Comparison of ENCODE assay signal across 7 cellular contexts in the genomic region with DNA sequence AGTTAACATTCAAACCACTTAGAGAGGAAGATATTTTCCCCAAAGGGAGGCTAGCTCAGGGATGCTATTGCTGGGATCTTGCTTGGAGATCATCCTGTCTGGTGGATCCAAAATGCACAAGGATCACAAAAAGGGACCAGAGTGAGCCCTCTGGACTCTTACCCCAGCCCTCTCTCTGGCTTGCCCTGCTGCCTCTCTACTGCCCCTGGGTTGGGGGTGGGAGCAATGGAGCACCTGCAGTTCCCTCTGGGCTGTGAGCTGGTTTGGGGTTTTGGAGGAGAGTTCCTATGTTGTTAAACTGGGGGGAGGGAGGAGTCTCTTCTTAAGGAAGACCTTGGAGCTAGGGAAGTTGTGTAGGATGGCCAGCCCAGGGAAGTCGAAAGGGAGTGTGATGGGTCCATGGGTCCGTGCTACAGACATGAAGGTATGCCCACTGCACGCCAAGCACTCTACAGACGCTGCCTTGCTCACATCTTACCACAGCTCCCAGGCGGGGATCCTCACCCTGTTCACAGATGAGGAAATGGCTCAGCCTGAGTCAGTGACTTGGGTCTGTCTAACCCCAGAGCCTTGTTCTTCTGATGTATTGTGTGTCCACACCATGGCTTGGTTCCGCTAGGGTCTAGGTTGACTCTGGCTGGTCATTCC. TPM values are rescaled to one million over a fixed set of nuclear protein-coding genes. Genes with fewer than 3 reads are reported as not detected.
DNase-seq lines count a peak whose midpoint lies in the region; ATAC-seq and TF ChIP-seq lines count a peak whose summit lies in the region.

No MANE protein-coding gene starts in this region.

- no peak for TF ChIP-seq CTCF in tibial artery (IDR thresholded peaks at IDR 0.05)

- no peak for ATAC-seq in naive B cell (ENCODE audit: low read depth in 2 of 2)

- DNase-seq in activated CD4-positive, CD25-positive, alpha-beta regulatory T cell (lab: John Stamatoyannopoulos, UW), result peak in 3 of 4 experiments; percentile 17 to 37 (median 19)
- DNase-seq in naive B cell (no peak), tibial artery (no peak), NCI-H2196 treated with DMSO at 0.1 percent for 48 hours (lab: John Stamatoyannopoulos, UW; ENCODE audit: unreplicated experiment) (no peak), kidney glomerular epithelial cell (lab: John Stamatoyannopoulos, UW) (no peak), T1000 (lab: John Stamatoyannopoulos, UW) (no peak)

- no peaks in the 10 kb centered on the region for H3K27me3 Mint-ChIP-seq in activated naive CD4-positive, alpha-beta T cell treated with anti-CD3 and anti-CD28 coated beads, Interleukin-2, amount 50 U/mL, for 24 hours
- no peaks in the 10 kb centered on the region for H3K27me3 Mint-ChIP-seq in naive B cell

- H3K9me3 ChIP-seq in tibial artery, result no peaks in the 10 kb centered on the region

- H3K9me3 Mint-ChIP-seq in activated naive CD4-positive, alpha-beta T cell treated with anti-CD3 and anti-CD28 coated beads, Interleukin-2, amount 50 U/mL, for 24 hours, result no peaks in the 10 kb centered on the region
- H3K9me3 Mint-ChIP-seq in naive B cell, result peaks cover 0 to 5% (median 0%) of the 10 kb centered on the region in 7 donors

- H3K4me1 Mint-ChIP-seq in activated naive CD4-positive, alpha-beta T cell treated with anti-CD3 and anti-CD28 coated beads, Interleukin-2, amount 50 U/mL, for 24 hours, result peaks cover 77% of the 10 kb centered on the region
- peaks cover 71 to 79% (median 78%) of the 10 kb centered on the region in 3 donors for H3K4me1 Mint-ChIP-seq in naive B cell

- H3K4me1 ChIP-seq in tibial artery, result peaks cover 0 to 73% (median 64%) of the 10 kb centered on the region in 4 donors

- peak overlapping the region; percentile 93 to 94 for H3K27ac ChIP-seq in tibial artery

- H3K4me3 Mint-ChIP-seq in activated naive CD4-positive, alpha-beta T cell treated with anti-CD3 and anti-CD28 coated beads, Interleukin-2, amount 50 U/mL, for 24 hours, result peak overlapping the region; percentile 88
- H3K4me3 Mint-ChIP-seq in naive B cell, result peak overlapping the region; percentile 95 to 99 (median 97)

- intact Hi-C loops in tibial artery (cut with DNase I; ENCODE audit: low total_unique reads), result loop anchor here (10.0 kb wide), 2 partner anchors 240 to 1000 kb away; partner anchors contain the start of gene EHD3

- H3K36me3 Mint-ChIP-seq in activated naive CD4-positive, alpha-beta T cell treated with anti-CD3 and anti-CD28 coated beads, Interleukin-2, amount 50 U/mL, for 24 hours, result peaks cover 26% of the 10 kb centered on the region
- H3K36me3 Mint-ChIP-seq in naive B cell, result peaks cover 26 to 37% of the 10 kb centered on the region in 2 donors

- H3K27me3 ChIP-seq in tibial artery, result no peaks in the 10 kb centered on the region

- peak overlapping the region; percentile 94 for H3K27ac Mint-ChIP-seq in activated naive CD4-positive, alpha-beta T cell treated with anti-CD3 and anti-CD28 coated beads, Interleukin-2, amount 50 U/mL, for 24 hours
- H3K27ac Mint-ChIP-seq in naive B cell, result peak overlapping the region in 5 of 6 donors; percentile 66 to 97 (median 87)

- H3K36me3 ChIP-seq in tibial artery, result peaks cover 22 to 33% (median 23%) of the 10 kb centered on the region in 3 donors

- peak overlapping the region; percentile 64 to 91 for H3K4me3 ChIP-seq in tibial artery

RNA-seq across cellular contexts. Expression of gene LBH, which starts 3.8 kb away (rescaled TPM):
- 100 to 1,000 TPM; 191 to 297 (median 221) TPM for polyA plus RNA-seq in naive B cell (ENCODE audit: low read depth in 6 of 6)

Comparison
In these comparisons a context has a peak if more than half of its experiments do, and no peak if none do; other contexts are left out.
1. DNase-seq: peak in activated CD4-positive, CD25-positive, alpha-beta regulatory T cell (3 of 4); none in naive B cell (single experiment), tibial artery (0 of 2), NCI-H2196 treated with DMSO at 0.1 percent for 48 hours (single experiment), kidney glomerular epithelial cell (single experiment) and T1000 (single experiment).